Comparison of ENCODE assay signal across 8 cellular contexts in the genomic region with DNA sequence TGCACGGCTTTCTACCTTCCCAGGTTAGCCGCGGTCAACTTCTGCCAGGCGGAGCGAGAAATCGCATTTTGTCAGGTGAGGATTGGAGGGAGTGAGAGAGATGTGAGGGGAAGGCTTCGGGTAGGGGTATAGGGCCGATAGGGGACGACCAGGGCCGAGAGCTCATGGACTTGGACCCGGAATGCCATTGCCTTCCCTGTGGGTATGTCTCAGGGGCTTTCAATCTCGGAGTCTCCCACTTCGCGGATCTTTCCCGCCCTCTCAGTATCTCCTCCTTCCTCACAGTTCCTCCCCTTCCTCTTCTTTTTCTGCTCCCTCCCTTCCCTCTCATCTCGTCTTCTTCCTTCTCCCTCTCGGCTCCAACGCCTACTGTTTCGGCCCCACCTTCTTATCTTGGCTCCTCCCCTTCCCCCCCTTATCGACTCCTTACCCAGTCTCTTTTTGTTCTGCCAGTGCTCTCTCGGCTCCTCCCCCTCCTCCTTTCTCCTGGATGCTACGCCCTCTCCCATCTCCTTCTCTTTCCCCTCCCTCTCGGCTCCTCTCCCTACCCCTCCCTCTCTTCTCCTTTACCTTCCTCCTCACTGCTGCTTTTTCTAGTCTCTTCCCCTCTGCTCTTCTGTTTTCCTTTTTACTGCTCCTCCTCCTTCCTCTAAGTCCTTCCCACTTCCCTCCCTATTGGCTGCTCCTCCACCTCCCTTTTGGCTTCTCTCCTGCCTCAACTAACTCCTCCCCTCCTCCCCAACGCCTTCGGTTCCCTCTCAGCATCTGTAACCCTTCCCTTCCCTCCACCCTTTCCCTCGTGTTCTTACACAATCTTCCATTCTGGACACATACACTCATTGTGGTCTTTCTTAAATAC. TPM values are rescaled to one million over a fixed set of nuclear protein-coding genes. Genes with fewer than 3 reads are reported as not detected.
A peak's percentile ranks its signal among the peaks of the same experiment; 100 is the strongest.
DNase-seq lines count a peak whose midpoint lies in the region; ATAC-seq, FAIRE-seq and TF ChIP-seq lines count a peak whose summit lies in the region.

No MANE protein-coding gene starts in this region.

- peaks cover 5% of the 10 kb centered on the region for H3K9me3 Mint-ChIP-seq in chondrocyte (ENCODE audit: low read depth)

- H3K36me3 Mint-ChIP-seq in chondrocyte (ENCODE audit: low read depth) = no peaks in the 10 kb centered on the region

- FAIRE-seq in kidney (lab: Jason Lieb, UNC) = peak; percentile 89

- no peaks in the 10 kb centered on the region for H3K27me3 Mint-ChIP-seq in chondrocyte (ENCODE audit: low read depth)

- peak overlapping the region; percentile 84 to 92 for H3K4me3 ChIP-seq in kidney (ENCODE audit: low read length in 2 of 2)

- H3K4me3 Mint-ChIP-seq in chondrocyte (ENCODE audit: unreplicated experiment) = peak overlapping the region; percentile 90

- intact Hi-C loops in kidney (cut with DNase I) = no loop called here

- H3K4me1 ChIP-seq in kidney (ENCODE audit: control insufficient read depth in 1 of 2, insufficient read depth in 1 of 2, low read depth in 1 of 2, low read length in 2 of 2) = no peaks in the 10 kb centered on the region

- no peaks in the 10 kb centered on the region for H3K36me3 ChIP-seq in kidney (ENCODE audit: control insufficient read depth in 1 of 2, insufficient read depth in 2 of 2, low read length in 2 of 2)

- DNase-seq in AG20443 (ENCODE audit: low spot score) (peak; percentile 77), NCI-H345 treated with DMSO at 0.1 percent for 48 hours (lab: John Stamatoyannopoulos, UW; ENCODE audit: unreplicated experiment) (peak; percentile 88), chondrocyte (ENCODE audit: low spot score) (peak; percentile 67), kidney (peak; percentile 87)
- peak; percentile 22 for DNase-seq in activated CD4-positive, CD25-positive, alpha-beta regulatory T cell treated with anti-CD3 and anti-CD28 coated beads, Interleukin-2, amount 50 U/mL, for 16 hours (ENCODE audit: low read depth, low spot score)
- peak; percentile 12 to 24 for DNase-seq in stimulated activated CD4-positive, alpha-beta T cell treated with anti-CD3 and anti-CD28 coated beads, Interleukin-15, amount 100 ng/mL, for 1 hour (ENCODE audit: low read depth in 1 of 2, low spot score in 1 of 2)

- ATAC-seq in GM19035 (IDR thresholded peaks at IDR 0.05; ENCODE audit: unreplicated experiment) (peak; percentile 63), HG03342 (IDR thresholded peaks at IDR 0.05; ENCODE audit: unreplicated experiment) (peak; percentile 68)

- no peaks in the 10 kb centered on the region for H3K9me3 ChIP-seq in kidney (ENCODE audit: control insufficient read depth in 1 of 2, low read length in 2 of 2)

- H3K27ac ChIP-seq in kidney (ENCODE audit: low read depth in 2 of 2, low read length in 2 of 2) = peak overlapping the region; percentile 69 to 80

- peak overlapping the region; percentile 41 to 67 for H3K9ac ChIP-seq in kidney (ENCODE audit: low read length in 2 of 2)

- TF ChIP-seq CTCF in chondrocyte (IDR thresholded peaks at IDR 0.05) = no peak
- no peak for TF ChIP-seq CTCF in kidney (IDR thresholded peaks at IDR 0.05; ENCODE audit: borderline replicate concordance, extremely low read depth, insufficient read depth)

- peaks cover 10% of the 10 kb centered on the region for H3K4me1 Mint-ChIP-seq in chondrocyte (ENCODE audit: low read depth)

- peak overlapping the region; percentile 91 for H3K27ac Mint-ChIP-seq in chondrocyte (ENCODE audit: unreplicated experiment)

RNA-seq across cellular contexts. Expression of gene RBMX, which starts 29.4 kb away (rescaled TPM):
- total RNA-seq in chondrocyte (111 to 145 TPM (median 122 TPM) in 3 replicates), kidney (143 TPM)
- 95.0 TPM for polyA plus RNA-seq in kidney (ENCODE audit: insufficient read depth, low read depth, low replicate concordance)

Comparison
In these comparisons a context has a peak if more than half of its experiments do, and no peak if none do; other contexts are left out.
1. Peak in every context shown above with its lines: DNase-seq, ATAC-seq, H3K4me3 ChIP-seq and H3K27ac ChIP-seq.
2. DNase-seq: peak in every context shown above with its lines; median percentile 88 in NCI-H345 treated with DMSO at 0.1 percent for 48 hours; 87 in kidney; 77 in AG20443; 67 in chondrocyte; 22 in activated CD4-positive, CD25-positive, alpha-beta regulatory T cell treated with anti-CD3 and anti-CD28 coated beads, Interleukin-2, amount 50 U/mL, for 16 hours; 18 in stimulated activated CD4-positive, alpha-beta T cell treated with anti-CD3 and anti-CD28 coated beads, Interleukin-15, amount 100 ng/mL, for 1 hour.